ENCODE assay signal across 30 cellular contexts in the genomic region with DNA sequence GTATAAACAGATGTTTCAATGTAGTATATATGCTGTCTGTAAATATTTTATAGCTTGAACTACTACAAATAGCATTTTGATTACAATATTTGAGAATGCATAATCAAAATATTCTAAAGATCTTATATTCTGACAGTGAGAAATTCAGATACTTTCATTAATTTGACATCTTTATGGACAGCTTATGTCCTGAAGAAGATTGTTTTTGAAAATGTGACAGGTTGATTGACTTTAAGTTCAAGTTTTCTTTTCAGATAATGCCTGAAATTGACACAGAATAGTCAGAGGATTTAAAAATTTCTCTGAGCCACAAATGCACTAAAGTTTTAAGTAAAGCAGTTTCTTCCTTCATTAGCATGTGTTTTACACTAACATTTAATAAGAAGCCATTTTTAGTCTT.
DNase-seq lines count a peak whose midpoint lies in the region; ATAC-seq, FAIRE-seq and TF ChIP-seq lines count a peak whose summit lies in the region.
"Had no signal": no experiment of that assay in that cellular context is flagged by ENCODE, and none has a peak within 500 bp of the region (broad histone marks: within the 10 kb centered on the region; RNA-seq: fewer than 3 reads in every experiment).

No MANE protein-coding gene starts in this region.

- no peaks in the 10 kb centered on the region for H3K79me2 ChIP-seq in neural cell (replicated peaks; ENCODE audit: insufficient read depth, low read length)

- peak; percentile 94 for TF ChIP-seq EP300 in neural cell (conservative IDR thresholded peaks at IDR 0.05; ENCODE audit: poor library complexity, severe bottlenecking)

- no peak for ATAC-seq in HG03521 (IDR thresholded peaks at IDR 0.05; ENCODE audit: unreplicated experiment)
- ATAC-seq: A549; CD8-positive, alpha-beta T cell had no signal

- H3K9ac ChIP-seq in neural cell (ENCODE audit: low read length), result no peak overlapping the region
- H3K9ac ChIP-seq: BLaER1; BLaER1 treated with 17β-estradiol and CSF1 and Interleukin-3, amounts not matched to agents 10 nM and 100 nM had no signal

- H4K20me1 ChIP-seq in neural cell (ENCODE audit: insufficient read depth), result no peaks in the 10 kb centered on the region
- H4K20me1 ChIP-seq: BLaER1; BLaER1 treated with 17β-estradiol and CSF1 and Interleukin-3, amounts not matched to agents 10 nM and 100 nM had no signal

- no peaks in the 10 kb centered on the region for H3K9me3 ChIP-seq in neural cell (ENCODE audit: low read length)
- H3K9me3 ChIP-seq: A549; BE2C; BLaER1; BLaER1 treated with 17β-estradiol and CSF1 and Interleukin-3, amounts not matched to agents 10 nM and 100 nM; Caco-2 had no signal

- no peaks in the 10 kb centered on the region for H3K27me3 ChIP-seq in neural cell (ENCODE audit: insufficient read depth, low read depth, low read length)
- H3K27me3 ChIP-seq: BE2C; BLaER1; BLaER1 treated with 17β-estradiol and CSF1 and Interleukin-3, amounts not matched to agents 10 nM and 100 nM had no signal

- no peak overlapping the region for H3K27ac ChIP-seq in neural cell (ENCODE audit: low read length)
- H3K27ac ChIP-seq: 22Rv1; A549; BLaER1; BLaER1 treated with 17β-estradiol and CSF1 and Interleukin-3, amounts not matched to agents 10 nM and 100 nM; C4-2B had no signal

- no peak overlapping the region for H2AFZ ChIP-seq in neural cell (ENCODE audit: low read depth, low read length)

- H3K4me2 ChIP-seq in neural cell (ENCODE audit: low read length), result no peak overlapping the region
- H3K4me2 ChIP-seq: A549; BLaER1; BLaER1 treated with 17β-estradiol and CSF1 and Interleukin-3, amounts not matched to agents 10 nM and 100 nM had no signal

- no peak for DNase-seq in stimulated activated CD4-positive, alpha-beta T cell treated with anti-CD3 and anti-CD28 coated beads, Interleukin-4, amount 100 ng/mL, for 4 hours
- DNase-seq: 8988T; ACHN; AML-193; BE2C; C1 segment of cervical spinal cord; Caco-2; Calu3; CD4-positive, alpha-beta memory T cell; CD4-positive, alpha-beta T cell; CD4-positive, CD25-positive, alpha-beta regulatory T cell; CD8-positive, alpha-beta memory T cell; CD8-positive, alpha-beta T cell; COR-L47; DMS 273 treated with DMSO at 0.1 percent for 48 hours; DMS153; DMS53; DMS79; DMS79 treated with DMSO at 0.1 percent for 48 hours; DND-41; EL had no signal

- no peaks in the 10 kb centered on the region for H3K9me2 ChIP-seq in neural cell (ENCODE audit: insufficient read depth, low read length)

- no peak overlapping the region for H3K4me3 ChIP-seq in neural cell (ENCODE audit: low read length)
- H3K4me3 ChIP-seq: A549; BLaER1; BLaER1 treated with 17β-estradiol and CSF1 and Interleukin-3, amounts not matched to agents 10 nM and 100 nM had no signal

- no peaks in the 10 kb centered on the region for H3F3A ChIP-seq in neural cell (ENCODE audit: insufficient read depth, low read length, poor library complexity, severe bottlenecking)

- no peaks in the 10 kb centered on the region for H3K36me3 ChIP-seq in neural cell (ENCODE audit: insufficient read depth, low read length)
- H3K36me3 ChIP-seq: BE2C; BLaER1; BLaER1 treated with 17β-estradiol and CSF1 and Interleukin-3, amounts not matched to agents 10 nM and 100 nM had no signal

- FAIRE-seq in islet of Langerhans (lab: Jason Lieb, UNC), result peak; percentile 13
- FAIRE-seq: A204.1, A549 had no signal

- no peak for TF ChIP-seq RAD21 in neural cell (conservative IDR thresholded peaks at IDR 0.05)

- no peak for TF ChIP-seq CTCF in neural cell (IDR thresholded peaks at IDR 0.05; ENCODE audit: poor library complexity, severe bottlenecking)

TF ChIP-seq in neural cell, 6 proteins besides CTCF, POLR2A, EP300 and RAD21:
- TF ChIP-seq POLR2AphosphoS5 (IDR thresholded peaks at IDR 0.05) (peak; percentile 59), MXI1 (conservative IDR thresholded peaks at IDR 0.05; ENCODE audit: poor library complexity, severe bottlenecking) (no peak)
TF ChIP-seq in neural cell: peak in this region for 1.
